Comparison of ENCODE assay signal across 26 cellular contexts in the genomic region with DNA sequence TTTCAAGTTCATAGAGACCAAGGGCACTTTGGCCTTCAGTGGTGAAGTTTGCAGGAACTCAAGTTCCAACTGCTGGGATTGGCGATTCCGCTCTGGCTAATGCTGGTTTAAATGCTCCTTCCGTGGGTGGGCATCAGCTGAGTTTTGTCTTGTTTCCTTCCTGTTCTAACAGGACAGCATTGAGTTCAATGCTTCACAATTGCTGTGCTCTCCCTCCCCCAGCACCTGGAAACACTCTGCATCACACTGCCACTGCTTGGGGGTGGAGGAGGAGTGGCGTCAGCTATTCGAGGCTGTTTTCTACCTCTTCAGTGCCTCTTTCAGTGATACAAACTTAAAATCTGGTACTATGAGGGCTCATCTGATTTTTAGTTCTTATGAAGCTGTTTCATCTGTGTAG.
"Had no signal": no experiment of that assay in that cellular context is flagged by ENCODE, and none has a peak within 500 bp of the region (broad histone marks: within the 10 kb centered on the region; RNA-seq: fewer than 3 reads in every experiment).

No MANE protein-coding gene starts in this region.

- H3K27ac Mint-ChIP-seq: activated CD4-positive, alpha-beta memory T cell treated with anti-CD3 and anti-CD28 coated beads, Interleukin-2, amount 10 ng/mL, durations not matched to agents 7 days and 5 days; activated CD4-positive, alpha-beta T cell treated with anti-CD3 and anti-CD28 coated beads for 36 hours; activated naive CD4-positive, alpha-beta T cell treated with anti-CD3 and anti-CD28 coated beads, Interleukin-2, amount 10 ng/mL, durations not matched to agents 7 days and 5 days; activated naive CD8-positive, alpha-beta T cell treated with anti-CD3 and anti-CD28 coated beads for 36 hours; activated T-cell treated with anti-CD3 and anti-CD28 coated beads, Interleukin-2, amount 50 U/mL, for 72 hours; activated T-helper 2 cell treated with anti-CD3 and anti-CD28 coated beads, Interferon-gamma antibody, Interleukin-2, Interleukin-4, amounts not matched to agents 10 μg/mL and 5 μg/mL and 100 μg/mL, durations not matched to agents 14 hours and 24 hours and 36 hours had no signal

- H3K27me3 ChIP-seq: brain microvascular endothelial cell, cardiac muscle cell had no signal

- H3K4me3 ChIP-seq: cardiac muscle cell, SK-N-MC had no signal

- H3K4me3 Mint-ChIP-seq: activated CD4-positive, alpha-beta memory T cell treated with anti-CD3 and anti-CD28 coated beads, Interleukin-2, amount 10 ng/mL, durations not matched to agents 7 days and 5 days; activated CD4-positive, alpha-beta T cell treated with anti-CD3 and anti-CD28 coated beads for 36 hours; activated naive CD4-positive, alpha-beta T cell treated with anti-CD3 and anti-CD28 coated beads, Interleukin-2, amount 10 ng/mL, durations not matched to agents 7 days and 5 days; activated naive CD8-positive, alpha-beta T cell treated with anti-CD3 and anti-CD28 coated beads for 36 hours; activated T-cell treated with anti-CD3 and anti-CD28 coated beads, Interleukin-2, amount 50 U/mL, for 72 hours had no signal

- H3K36me3 Mint-ChIP-seq: activated naive CD4-positive, alpha-beta T cell treated with anti-CD3 and anti-CD28 coated beads, Interleukin-2, amount 10 ng/mL, durations not matched to agents 7 days and 5 days; activated naive CD8-positive, alpha-beta T cell treated with anti-CD3 and anti-CD28 coated beads for 36 hours had no signal

- DNase-seq: activated CD4-positive, alpha-beta memory T cell treated with anti-CD3 and anti-CD28 coated beads, Interleukin-2, amount 10 ng/mL, durations not matched to agents 7 days and 5 days; activated CD4-positive, alpha-beta T cell treated with anti-CD3 and anti-CD28 coated beads for 36 hours; activated CD4-positive, alpha-beta T cell treated with anti-CD3 and anti-CD28 coated beads, Interleukin-2, amount 50 U/mL, for 1 hour; activated gamma-delta T cell treated with Interleukin-2 at 50 U/mL for 16 hours; activated naive CD4-positive, alpha-beta T cell treated with anti-CD3 and anti-CD28 coated beads, Interleukin-2, amount 10 ng/mL, durations not matched to agents 7 days and 5 days; activated naive CD8-positive, alpha-beta T cell treated with anti-CD3 and anti-CD28 coated beads for 36 hours; activated T-cell treated with anti-CD3 and anti-CD28 coated beads, Interleukin-2, amount 50 U/mL, for 72 hours; brain microvascular endothelial cell; KBM-7; NCI-H1048; NCI-H1694; NCI-H2029; NCI-H345; NCI-H510A; NCI-H526 treated with DMSO at 0.1 percent for 48 hours; NCI-H82; NK-92 treated with Interleukin-12 subunit alpha and Interleukin-12 subunit beta, amount 100 ng/mL, for 24 hours; OCI-M1; RPMI8226; T-helper 1 cell had no signal

- H3K36me3 ChIP-seq: brain microvascular endothelial cell, cardiac muscle cell had no signal

- ATAC-seq: activated CD4-positive, alpha-beta T cell treated with anti-CD3 and anti-CD28 coated beads for 36 hours; activated T-cell treated with anti-CD3 and anti-CD28 coated beads, Interleukin-2, amount 50 U/mL, for 72 hours; Panc1; Right ventricle myocardium inferior had no signal

- H3K27me3 Mint-ChIP-seq: activated CD4-positive, alpha-beta memory T cell treated with anti-CD3 and anti-CD28 coated beads, Interleukin-2, amount 10 ng/mL, durations not matched to agents 7 days and 5 days; activated CD4-positive, alpha-beta T cell treated with anti-CD3 and anti-CD28 coated beads for 36 hours; activated naive CD4-positive, alpha-beta T cell treated with anti-CD3 and anti-CD28 coated beads, Interleukin-2, amount 10 ng/mL, durations not matched to agents 7 days and 5 days; activated naive CD8-positive, alpha-beta T cell treated with anti-CD3 and anti-CD28 coated beads for 36 hours had no signal

- H3K27ac ChIP-seq: brain microvascular endothelial cell, cardiac muscle cell, SK-N-MC, VCaP had no signal

- H3K4me1 Mint-ChIP-seq: activated CD4-positive, alpha-beta memory T cell treated with anti-CD3 and anti-CD28 coated beads, Interleukin-2, amount 10 ng/mL, durations not matched to agents 7 days and 5 days; activated CD4-positive, alpha-beta T cell treated with anti-CD3 and anti-CD28 coated beads for 36 hours; activated naive CD4-positive, alpha-beta T cell treated with anti-CD3 and anti-CD28 coated beads, Interleukin-2, amount 10 ng/mL, durations not matched to agents 7 days and 5 days; activated naive CD8-positive, alpha-beta T cell treated with anti-CD3 and anti-CD28 coated beads for 36 hours had no signal
